25 cellular contexts compared by ENCODE assay signal in genomic region chr3:10645800-10646199, GRCh38.
"Had no signal": no experiment of that assay in that cellular context is flagged by ENCODE, and none has a peak within 500 bp of the region (broad histone marks: within the 10 kb centered on the region; RNA-seq: fewer than 3 reads in every experiment).

No MANE protein-coding gene starts in this region.

- H3K9me3 ChIP-seq: colonic mucosa, mucosa of descending colon, pancreas, prostate gland, right atrium auricular region, thoracic aorta, upper lobe of left lung had no signal

- H3K4me3 ChIP-seq: colonic mucosa, esophagus muscularis mucosa, gastroesophageal sphincter, heart left ventricle, lung, mucosa of descending colon, pancreas, prostate gland, right atrium auricular region, skin epidermis, thoracic aorta, tibial nerve, upper lobe of left lung had no signal

- ATAC-seq: foreskin keratinocyte; gastroesophageal sphincter; heart left ventricle; left colon; mucosa of descending colon; pancreas; stimulated activated naive B cell treated with anti-CD40 and anti-IgM and Interleukin-4, amounts not matched to agents 10 μg/mL and 1 μg/mL and 100 μg/mL, for 72 hours had no signal

- H3K27me3 ChIP-seq: colonic mucosa, pancreas, right atrium auricular region, tibial nerve, upper lobe of left lung had no signal

- DNase-seq: colonic mucosa; effector CD8-positive, alpha-beta T cell; foreskin keratinocyte; hippocampal formation; immature natural killer cell; islet precursor cell; kidney glomerular epithelial cell; left colon; mucosa of descending colon; naive B cell; occipital lobe; pancreas; stimulated activated CD4-positive, alpha-beta T cell treated with anti-CD3 and anti-CD28 coated beads, Interleukin-15, amount 100 ng/mL, for 24 hours; stimulated activated CD4-positive, alpha-beta T cell treated with anti-CD3 and anti-CD28 coated beads, Interleukin-2, amount 100 ng/mL, for 48 hours; stimulated activated naive B cell treated with anti-CD40 and anti-IgM and Interleukin-4, amounts not matched to agents 10 μg/mL and 1 μg/mL and 100 μg/mL, for 72 hours; upper lobe of left lung had no signal

- H3K36me3 ChIP-seq: colonic mucosa, esophagus muscularis mucosa, gastroesophageal sphincter, heart left ventricle, pancreas, prostate gland, right atrium auricular region, thoracic aorta, tibial nerve, upper lobe of left lung had no signal

- H3K27ac ChIP-seq: colonic mucosa, esophagus muscularis mucosa, foreskin keratinocyte, gastroesophageal sphincter, heart left ventricle, pancreas, prostate gland, right atrium auricular region, skin epidermis, thoracic aorta, tibial nerve, upper lobe of left lung had no signal
